In genomic region chr16:89949121-89949742, GRCh38 we compare ENCODE assay signal across 1 cellular context.
TF ChIP-seq lines count a peak whose summit lies in the region.

No MANE protein-coding gene starts in this region.

TF ChIP-seq in GM23338, 12 proteins besides CTCF, POLR2A, EP300 and RAD21 (continued from another document):
- TF ChIP-seq REST (IDR thresholded peaks at IDR 0.05; ENCODE audit: unreplicated experiment): no peak
